Comparison of ENCODE assay signal across 12 cellular contexts in genomic region chr9:129493002-129493713, GRCh38.
DNase-seq lines count a peak whose midpoint lies in the region; ATAC-seq and TF ChIP-seq lines count a peak whose summit lies in the region.
"Had no signal": no experiment of that assay in that cellular context is flagged by ENCODE, and none has a peak within 500 bp of the region (broad histone marks: within the 10 kb centered on the region; RNA-seq: fewer than 3 reads in every experiment).

No MANE protein-coding gene starts in this region.

- H3K36me3 Mint-ChIP-seq in CD4-positive, alpha-beta T cell (ENCODE audit: low read depth), result peaks cover 14% of the 10 kb centered on the region
- H3K36me3 Mint-ChIP-seq: WTC11 had no signal

- H3K4me1 Mint-ChIP-seq in CD4-positive, alpha-beta T cell (ENCODE audit: low read depth), result peaks cover 55% of the 10 kb centered on the region

- H3K9me2 ChIP-seq in PC-9 (ENCODE audit: insufficient read depth), result no peaks in the 10 kb centered on the region

- no peak for TF ChIP-seq POLR2A in gastroesophageal sphincter (IDR thresholded peaks at IDR 0.05)

- no peak overlapping the region for H3K4me3 ChIP-seq in PC-9
- H3K4me3 ChIP-seq in gastroesophageal sphincter, result no peak overlapping the region
- H3K4me3 ChIP-seq in psoas muscle, result no peak overlapping the region
- H3K4me3 ChIP-seq: lung had no signal

- H3K9me3 Mint-ChIP-seq in CD4-positive, alpha-beta T cell, result no peaks in the 10 kb centered on the region
- H3K9me3 Mint-ChIP-seq: WTC11 had no signal

- peak overlapping the region; percentile 14 for H3K4me2 ChIP-seq in PC-9

- DNase-seq in CD4-positive, alpha-beta T cell, result no peak
- DNase-seq in PC-9 (no peak), psoas muscle (peak in 1 of 2 donors; percentile 23), NCI-H2227 (lab: John Stamatoyannopoulos, UW; ENCODE audit: unreplicated experiment) (no peak)
- no peak for DNase-seq in stimulated activated CD4-positive, alpha-beta T cell treated with anti-CD3 and anti-CD28 coated beads, Interleukin-1b, Interleukin-23, amount 100 ng/mL, for 48 hours
- DNase-seq: activated gamma-delta T cell treated with Interleukin-2 at 50 U/mL for 16 hours, NCI-H510A had no signal

- H3K79me2 ChIP-seq in PC-9 (ENCODE audit: low read depth), result peaks cover 35% of the 10 kb centered on the region

- peaks cover 8% of the 10 kb centered on the region for H3K27me3 Mint-ChIP-seq in CD4-positive, alpha-beta T cell

- intact Hi-C loops in CD4-positive, alpha-beta T cell (cut with DNase I, micrococcal nuclease), result loop anchor here in 1 of 2 experiments (5.0 to 10.0 kb wide), 2 partner anchors 92 to 114 kb away; no protein-coding TSS in a partner anchor
- intact Hi-C loops in PC-9 (cut with micrococcal nuclease; ENCODE audit: unreplicated experiment) (no loop called here), psoas muscle (cut with DNase I) (loop anchor here in 1 of 2 donors (10.0 kb wide), 1 partner anchor 358 kb away; no protein-coding TSS in a partner anchor)

- H3K9me3 ChIP-seq in CD4-positive, alpha-beta T cell (ENCODE audit: control insufficient read depth, low read length), result no peaks in the 10 kb centered on the region
- H3K9me3 ChIP-seq in PC-9 (ENCODE audit: insufficient read depth, low read depth), result no peaks in the 10 kb centered on the region
- no peaks in the 10 kb centered on the region for H3K9me3 ChIP-seq in gastroesophageal sphincter
- H3K9me3 ChIP-seq in psoas muscle, result no peaks in the 10 kb centered on the region

- no peaks in the 10 kb centered on the region for H4K20me1 ChIP-seq in PC-9 (ENCODE audit: insufficient read depth)

- H3K4me3 Mint-ChIP-seq in CD4-positive, alpha-beta T cell, result peak overlapping the region; percentile 62
- H3K4me3 Mint-ChIP-seq: WTC11 had no signal

- BruUV-seq in PC-9 (replicated peaks; lab: Mats Ljungman, UMichigan), result no TSS peak

- TF ChIP-seq EP300 in gastroesophageal sphincter (IDR thresholded peaks at IDR 0.05), result no peak

- no peak overlapping the region for H2AFZ ChIP-seq in PC-9

- 64 to 76% methylated on average over 3 to 4 of the region's 9 CpGs for WGBS in gastroesophageal sphincter (ENCODE audit: low coverage in 1 of 2), 2 donors
- 78 to 91% (median 83%) methylated on average over 9 of the region's 9 CpGs for WGBS in psoas muscle, 3 donors

- CTCF ChIA-PET in CD4-positive, alpha-beta T cell (lab: Charles Lee), result no interaction called here
- CTCF ChIA-PET in PC-9 (lab: Charles Lee), result interaction anchor here (0.6 kb wide), 1 partner anchor 354 kb away, joined by 3 read pairs; no protein-coding TSS in a partner anchor

- no peak for TF ChIP-seq CTCF in CD4-positive, alpha-beta T cell (IDR thresholded peaks at IDR 0.05)
- TF ChIP-seq CTCF in PC-9 (conservative IDR thresholded peaks at IDR 0.05) (no peak), gastroesophageal sphincter (IDR thresholded peaks at IDR 0.05) (no peak), psoas muscle (IDR thresholded peaks at IDR 0.05) (no peak)

- no peaks in the 10 kb centered on the region for H3K36me3 ChIP-seq in PC-9 (ENCODE audit: low read depth)
- H3K36me3 ChIP-seq in gastroesophageal sphincter, result peaks cover 0 to 17% of the 10 kb centered on the region in 2 donors
- H3K36me3 ChIP-seq in psoas muscle (ENCODE audit: insufficient read depth in 1 of 2, low read depth in 1 of 2), result no peaks in the 10 kb centered on the region

- H3K4me1 ChIP-seq in PC-9 (replicated peaks; ENCODE audit: insufficient read depth), result peaks cover 60% of the 10 kb centered on the region
- H3K4me1 ChIP-seq in gastroesophageal sphincter, result peaks cover 0 to 94% (median 50%) of the 10 kb centered on the region in 3 donors
- peaks cover 40% of the 10 kb centered on the region for H3K4me1 ChIP-seq in psoas muscle

- no peak overlapping the region for H3K27ac ChIP-seq in CD4-positive, alpha-beta T cell (ENCODE audit: low read depth, low read length)
- H3K27ac ChIP-seq in PC-9 (no peak overlapping the region), gastroesophageal sphincter (peak overlapping the region in 3 of 4 donors; percentile 100), psoas muscle (peak overlapping the region; percentile 46)

- H3K27ac Mint-ChIP-seq in CD4-positive, alpha-beta T cell, result peak overlapping the region; percentile 70
- H3K27ac Mint-ChIP-seq: WTC11 had no signal

- ATAC-seq in CD4-positive, alpha-beta T cell (ENCODE audit: poor library complexity), result no peak
- ATAC-seq in gastroesophageal sphincter (no peak), psoas muscle (no peak), GM19328 (IDR thresholded peaks at IDR 0.05; ENCODE audit: unreplicated experiment) (no peak), GM21367 (IDR thresholded peaks at IDR 0.05; ENCODE audit: unreplicated experiment) (no peak)
- ATAC-seq: WTC11 had no signal

- peaks cover 52% of the 10 kb centered on the region for H3F3A ChIP-seq in PC-9 (ENCODE audit: insufficient read depth, low read depth)

- no peaks in the 10 kb centered on the region for H3K27me3 ChIP-seq in CD4-positive, alpha-beta T cell (ENCODE audit: control insufficient read depth, insufficient read depth, low read length)
- H3K27me3 ChIP-seq in PC-9 (ENCODE audit: insufficient read depth, low read depth) (no peaks in the 10 kb centered on the region), gastroesophageal sphincter (no peaks in the 10 kb centered on the region), psoas muscle (ENCODE audit: insufficient read depth in 3 of 3, low read length in 2 of 3) (no peaks in the 10 kb centered on the region)

- POLR2A ChIA-PET in CD4-positive, alpha-beta T cell (lab: Charles Lee), result interaction anchor here (0.9 to 1.0 kb wide), 2 partner anchors 22 to 33 kb away, joined by 3 read pairs; no protein-coding TSS in a partner anchor
- POLR2A ChIA-PET in PC-9 (lab: Charles Lee; ENCODE audit: unreplicated experiment), result interaction anchor here (0.5 kb wide), 1 partner anchor 260 kb away, joined by 6 read pairs; the partner anchor contains the start of gene PTGES

Comparison
In these comparisons a context has a peak if more than half of its experiments do, and no peak if none do; other contexts are left out.
1. H3K27ac ChIP-seq: peak in gastroesophageal sphincter (3 of 4) and psoas muscle (single experiment); none in CD4-positive, alpha-beta T cell (single experiment) and PC-9 (single experiment).